ENCODE assay signal across 1 cellular context in the genomic region with DNA sequence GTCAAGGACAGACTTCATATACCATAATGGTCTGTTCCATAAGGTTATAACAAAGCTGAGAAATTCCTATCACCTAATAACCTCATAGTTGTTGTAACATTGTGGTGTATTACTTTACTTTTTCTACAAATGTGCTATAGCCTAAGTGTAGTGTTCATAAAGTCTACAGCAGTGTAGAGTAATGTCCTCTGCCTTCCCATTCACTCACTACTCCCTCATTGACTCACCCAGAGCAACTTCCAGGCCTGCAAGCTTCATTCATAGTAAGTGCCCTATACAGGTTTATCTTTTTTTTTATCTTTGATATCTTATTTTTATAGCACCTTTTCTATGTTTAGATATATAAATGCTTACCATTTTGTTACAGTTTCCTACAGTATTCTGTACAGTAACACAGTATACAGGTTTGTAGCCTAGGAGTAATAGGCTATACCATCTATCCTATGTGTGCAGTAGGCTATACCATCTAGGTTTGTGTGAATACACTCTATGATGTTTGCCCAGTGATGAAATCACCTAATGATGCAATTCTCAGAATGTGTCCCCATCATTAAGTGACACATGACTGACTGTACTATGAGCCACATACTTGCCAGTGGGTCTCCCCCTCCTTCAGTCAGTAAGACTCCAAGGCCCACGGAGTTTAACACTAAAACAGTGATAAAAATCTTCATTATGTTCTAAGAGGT.
A peak's percentile ranks its signal among the peaks of the same experiment; 100 is the strongest.
TF ChIP-seq lines count a peak whose summit lies in the region.

No MANE protein-coding gene starts in this region.

TF ChIP-seq in K562, 482 proteins besides CTCF, POLR2A, EP300 and RAD21 (continued from another document and continues in another):
- TF ChIP-seq EP400 (IDR thresholded peaks at IDR 0.05), result peak; percentile 41
- peak; percentile 72 to 75; a peak in 3 of 4 replicates for TF ChIP-seq TRIM24 (IDR thresholded peaks at IDR 0.05)
- TF ChIP-seq JUN (IDR thresholded peaks at IDR 0.05; ENCODE audit: borderline replicate concordance, low read depth, low read length), result peak; percentile 71; the same call in 1 of the 2 replicates
- no peak for TF ChIP-seq JUN (CRISPR knock-in tag; IDR thresholded peaks at IDR 0.05; ENCODE audit: borderline replicate concordance)
- no peak for TF ChIP-seq CHD2 (IDR thresholded peaks at IDR 0.05; ENCODE audit: low read depth, low read length)
- TF ChIP-seq, protein P1, sequence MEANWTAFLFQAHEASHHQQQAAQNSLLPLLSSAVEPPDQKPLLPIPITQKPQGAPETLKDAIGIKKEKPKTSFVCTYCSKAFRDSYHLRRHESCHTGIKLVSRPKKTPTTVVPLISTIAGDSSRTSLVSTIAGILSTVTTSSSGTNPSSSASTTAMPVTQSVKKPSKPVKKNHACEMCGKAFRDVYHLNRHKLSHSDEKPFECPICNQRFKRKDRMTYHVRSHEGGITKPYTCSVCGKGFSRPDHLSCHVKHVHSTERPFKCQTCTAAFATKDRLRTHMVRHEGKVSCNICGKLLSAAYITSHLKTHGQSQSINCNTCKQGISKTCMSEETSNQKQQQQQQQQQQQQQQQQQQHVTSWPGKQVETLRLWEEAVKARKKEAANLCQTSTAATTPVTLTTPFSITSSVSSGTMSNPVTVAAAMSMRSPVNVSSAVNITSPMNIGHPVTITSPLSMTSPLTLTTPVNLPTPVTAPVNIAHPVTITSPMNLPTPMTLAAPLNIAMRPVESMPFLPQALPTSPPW (CRISPR knock-in tag; IDR thresholded peaks at IDR 0.05), result 0 out of 2 replicates have a peak, but pooled peaks have one; percentile 11
- no peak for TF ChIP-seq IFI16 (CRISPR knock-in tag; IDR thresholded peaks at IDR 0.05)
- no peak for TF ChIP-seq ZNF644 (tag; IDR thresholded peaks at IDR 0.05; ENCODE audit: low read depth)
- no peak for TF ChIP-seq ZNF124 (CRISPR knock-in tag; IDR thresholded peaks at IDR 0.05)
- peak; percentile 79 for TF ChIP-seq ATF7 (IDR thresholded peaks at IDR 0.05)
- TF ChIP-seq XRCC4 (IDR thresholded peaks at IDR 0.05; ENCODE audit: extremely low read depth, insufficient read depth, insufficient read length), result no peak
- TF ChIP-seq CREM (IDR thresholded peaks at IDR 0.05; ENCODE audit: low read depth), result peak; percentile 67
- no peak for TF ChIP-seq EWSR1 (IDR thresholded peaks at IDR 0.05; ENCODE audit: borderline replicate concordance, low read depth, partially characterized antibody)
- no peak for TF ChIP-seq ZNF282 (CRISPR knock-in tag; IDR thresholded peaks at IDR 0.05)
- TF ChIP-seq, protein P2, sequence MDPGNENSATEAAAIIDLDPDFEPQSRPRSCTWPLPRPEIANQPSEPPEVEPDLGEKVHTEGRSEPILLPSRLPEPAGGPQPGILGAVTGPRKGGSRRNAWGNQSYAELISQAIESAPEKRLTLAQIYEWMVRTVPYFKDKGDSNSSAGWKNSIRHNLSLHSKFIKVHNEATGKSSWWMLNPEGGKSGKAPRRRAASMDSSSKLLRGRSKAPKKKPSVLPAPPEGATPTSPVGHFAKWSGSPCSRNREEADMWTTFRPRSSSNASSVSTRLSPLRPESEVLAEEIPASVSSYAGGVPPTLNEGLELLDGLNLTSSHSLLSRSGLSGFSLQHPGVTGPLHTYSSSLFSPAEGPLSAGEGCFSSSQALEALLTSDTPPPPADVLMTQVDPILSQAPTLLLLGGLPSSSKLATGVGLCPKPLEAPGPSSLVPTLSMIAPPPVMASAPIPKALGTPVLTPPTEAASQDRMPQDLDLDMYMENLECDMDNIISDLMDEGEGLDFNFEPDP (CRISPR knock-in tag; IDR thresholded peaks at IDR 0.05), result no peak
- TF ChIP-seq ZNF584 (CRISPR knock-in tag; IDR thresholded peaks at IDR 0.05; ENCODE audit: low read depth), result 0 out of 2 replicates have a peak, but pooled peaks have one; percentile 29
- TF ChIP-seq PHF8 (IDR thresholded peaks at IDR 0.05; ENCODE audit: borderline replicate concordance, low read length), result no peak
- peak; percentile 49 for TF ChIP-seq MEIS2 (IDR thresholded peaks at IDR 0.05; ENCODE audit: partially characterized antibody)
- TF ChIP-seq, protein P3, sequence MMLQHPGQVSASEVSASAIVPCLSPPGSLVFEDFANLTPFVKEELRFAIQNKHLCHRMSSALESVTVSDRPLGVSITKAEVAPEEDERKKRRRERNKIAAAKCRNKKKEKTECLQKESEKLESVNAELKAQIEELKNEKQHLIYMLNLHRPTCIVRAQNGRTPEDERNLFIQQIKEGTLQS (IDR thresholded peaks at IDR 0.05), result peak; percentile 98
- TF ChIP-seq, protein P3 (CRISPR knock-in tag; conservative IDR thresholded peaks at IDR 0.05), result 0 out of 2 replicates have a peak, but pooled peaks have one; percentile 25
- TF ChIP-seq FOXK2 (conservative IDR thresholded peaks at IDR 0.05 in 1 of 2, IDR thresholded peaks at IDR 0.05 in 1 of 2; ENCODE audit: low read depth in 2 of 2), result no peak; a peak in 1 of 4 replicates
- TF ChIP-seq HCFC1 (IDR thresholded peaks at IDR 0.05; ENCODE audit: low read depth, low read length), result no peak
- no peak for TF ChIP-seq ZC3H11A (IDR thresholded peaks at IDR 0.05; ENCODE audit: low read depth, low read length)
- no peak for TF ChIP-seq ZNF174 (CRISPR knock-in tag; IDR thresholded peaks at IDR 0.05)
- TF ChIP-seq, protein P4, sequence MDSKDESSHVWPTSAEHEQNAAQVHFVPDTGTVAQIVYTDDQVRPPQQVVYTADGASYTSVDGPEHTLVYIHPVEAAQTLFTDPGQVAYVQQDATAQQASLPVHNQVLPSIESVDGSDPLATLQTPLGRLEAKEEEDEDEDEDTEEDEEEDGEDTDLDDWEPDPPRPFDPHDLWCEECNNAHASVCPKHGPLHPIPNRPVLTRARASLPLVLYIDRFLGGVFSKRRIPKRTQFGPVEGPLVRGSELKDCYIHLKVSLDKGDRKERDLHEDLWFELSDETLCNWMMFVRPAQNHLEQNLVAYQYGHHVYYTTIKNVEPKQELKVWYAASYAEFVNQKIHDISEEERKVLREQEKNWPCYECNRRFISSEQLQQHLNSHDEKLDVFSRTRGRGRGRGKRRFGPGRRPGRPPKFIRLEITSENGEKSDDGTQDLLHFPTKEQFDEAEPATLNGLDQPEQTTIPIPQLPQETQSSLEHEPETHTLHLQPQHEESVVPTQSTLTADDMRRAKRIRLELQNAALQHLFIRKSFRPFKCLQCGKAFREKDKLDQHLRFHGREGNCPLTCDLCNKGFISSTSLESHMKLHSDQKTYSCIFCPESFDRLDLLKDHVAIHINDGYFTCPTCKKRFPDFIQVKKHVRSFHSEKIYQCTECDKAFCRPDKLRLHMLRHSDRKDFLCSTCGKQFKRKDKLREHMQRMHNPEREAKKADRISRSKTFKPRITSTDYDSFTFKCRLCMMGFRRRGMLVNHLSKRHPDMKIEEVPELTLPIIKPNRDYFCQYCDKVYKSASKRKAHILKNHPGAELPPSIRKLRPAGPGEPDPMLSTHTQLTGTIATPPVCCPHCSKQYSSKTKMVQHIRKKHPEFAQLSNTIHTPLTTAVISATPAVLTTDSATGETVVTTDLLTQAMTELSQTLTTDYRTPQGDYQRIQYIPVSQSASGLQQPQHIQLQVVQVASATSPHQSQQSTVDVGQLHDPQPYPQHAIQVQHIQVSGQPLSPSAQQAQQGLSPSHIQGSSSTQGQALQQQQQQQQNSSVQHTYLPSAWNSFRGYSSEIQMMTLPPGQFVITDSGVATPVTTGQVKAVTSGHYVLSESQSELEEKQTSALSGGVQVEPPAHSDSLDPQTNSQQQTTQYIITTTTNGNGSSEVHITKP (IDR thresholded peaks at IDR 0.05; ENCODE audit: partially characterized antibody), result peak; percentile 94
- TF ChIP-seq, protein P5, sequence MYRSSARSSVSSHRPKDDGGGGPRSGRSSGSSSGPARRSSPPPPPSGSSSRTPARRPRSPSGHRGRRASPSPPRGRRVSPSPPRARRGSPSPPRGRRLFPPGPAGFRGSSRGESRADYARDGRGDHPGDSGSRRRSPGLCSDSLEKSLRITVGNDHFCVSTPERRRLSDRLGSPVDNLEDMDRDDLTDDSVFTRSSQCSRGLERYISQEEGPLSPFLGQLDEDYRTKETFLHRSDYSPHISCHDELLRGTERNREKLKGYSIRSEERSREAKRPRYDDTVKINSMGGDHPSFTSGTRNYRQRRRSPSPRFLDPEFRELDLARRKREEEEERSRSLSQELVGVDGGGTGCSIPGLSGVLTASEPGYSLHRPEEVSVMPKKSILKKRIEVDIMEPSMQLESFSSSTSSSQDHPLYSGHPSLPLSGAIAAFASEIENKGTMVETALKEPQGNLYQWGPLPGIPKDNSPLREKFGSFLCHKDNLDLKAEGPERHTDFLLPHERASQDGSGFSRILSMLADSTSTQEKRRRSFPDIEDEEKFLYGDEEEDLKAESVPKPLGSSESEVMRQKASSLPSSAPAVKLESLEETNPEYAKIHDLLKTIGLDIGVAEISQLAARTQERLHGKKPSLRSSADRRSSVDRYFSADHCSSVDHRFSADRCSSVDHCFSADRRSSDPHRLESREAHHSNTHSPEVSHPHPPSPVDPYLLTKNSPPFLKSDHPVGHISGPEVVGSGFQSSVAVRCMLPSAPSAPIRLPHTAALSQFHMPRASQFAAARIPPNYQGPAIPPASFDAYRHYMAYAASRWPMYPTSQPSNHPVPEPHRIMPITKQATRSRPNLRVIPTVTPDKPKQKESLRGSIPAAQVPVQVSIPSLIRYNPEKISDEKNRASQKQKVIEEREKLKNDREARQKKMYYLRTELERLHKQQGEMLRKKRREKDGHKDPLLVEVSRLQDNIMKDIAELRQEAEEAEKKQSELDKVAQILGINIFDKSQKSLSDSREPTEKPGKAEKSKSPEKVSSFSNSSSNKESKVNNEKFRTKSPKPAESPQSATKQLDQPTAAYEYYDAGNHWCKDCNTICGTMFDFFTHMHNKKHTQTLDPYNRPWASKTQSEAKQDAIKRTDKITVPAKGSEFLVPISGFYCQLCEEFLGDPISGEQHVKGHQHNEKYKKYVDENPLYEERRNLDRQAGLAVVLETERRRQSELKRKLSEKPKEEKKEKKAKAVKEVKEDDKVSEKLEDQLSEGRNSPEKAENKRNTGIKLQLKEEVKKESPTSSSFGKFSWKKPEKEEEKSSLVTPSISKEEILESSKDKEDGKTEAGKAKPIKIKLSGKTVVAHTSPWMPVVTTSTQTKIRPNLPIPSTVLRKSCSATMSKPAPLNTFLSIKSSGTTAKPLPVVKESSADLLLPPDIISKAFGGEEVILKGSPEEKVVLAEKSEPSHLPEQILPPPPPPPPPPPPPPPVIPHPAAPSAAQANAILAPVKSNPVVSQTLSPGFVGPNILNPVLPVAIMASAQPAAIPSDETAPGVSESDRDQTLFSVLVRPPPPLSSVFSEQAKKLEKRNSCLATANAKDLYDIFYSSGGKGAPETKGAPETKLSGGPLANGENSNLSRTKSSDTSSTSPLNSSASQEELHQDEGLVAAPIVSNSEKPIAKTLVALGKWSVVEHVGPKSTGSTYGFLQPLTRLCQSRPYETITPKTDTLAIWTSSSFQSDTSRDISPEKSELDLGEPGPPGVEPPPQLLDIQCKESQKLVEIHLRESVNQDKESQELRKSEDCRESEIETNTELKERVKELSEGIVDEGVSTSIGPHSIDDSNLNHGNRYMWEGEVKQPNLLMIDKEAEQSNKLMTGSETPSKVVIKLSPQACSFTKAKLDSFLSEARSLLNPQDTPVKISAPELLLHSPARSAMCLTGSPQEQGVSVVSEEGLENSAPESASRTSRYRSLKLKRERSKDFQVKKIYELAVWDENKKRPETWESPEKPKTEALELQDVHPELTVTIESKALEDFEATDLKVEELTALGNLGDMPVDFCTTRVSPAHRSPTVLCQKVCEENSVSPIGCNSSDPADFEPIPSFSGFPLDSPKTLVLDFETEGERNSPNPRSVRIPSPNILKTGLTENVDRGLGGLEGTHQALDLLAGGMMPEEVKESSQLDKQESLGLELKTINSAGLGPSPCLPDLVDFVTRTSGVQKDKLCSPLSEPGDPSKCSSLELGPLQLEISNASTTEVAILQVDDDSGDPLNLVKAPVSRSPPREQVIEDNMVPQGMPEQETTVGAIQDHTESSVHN (IDR thresholded peaks at IDR 0.05; ENCODE audit: borderline replicate concordance in 1 of 2, low read depth in 1 of 2), result 0 out of 4 replicates have a peak, but pooled peaks of 1 of the 2 experiments have one; percentile 40
- TF ChIP-seq, protein P6, sequence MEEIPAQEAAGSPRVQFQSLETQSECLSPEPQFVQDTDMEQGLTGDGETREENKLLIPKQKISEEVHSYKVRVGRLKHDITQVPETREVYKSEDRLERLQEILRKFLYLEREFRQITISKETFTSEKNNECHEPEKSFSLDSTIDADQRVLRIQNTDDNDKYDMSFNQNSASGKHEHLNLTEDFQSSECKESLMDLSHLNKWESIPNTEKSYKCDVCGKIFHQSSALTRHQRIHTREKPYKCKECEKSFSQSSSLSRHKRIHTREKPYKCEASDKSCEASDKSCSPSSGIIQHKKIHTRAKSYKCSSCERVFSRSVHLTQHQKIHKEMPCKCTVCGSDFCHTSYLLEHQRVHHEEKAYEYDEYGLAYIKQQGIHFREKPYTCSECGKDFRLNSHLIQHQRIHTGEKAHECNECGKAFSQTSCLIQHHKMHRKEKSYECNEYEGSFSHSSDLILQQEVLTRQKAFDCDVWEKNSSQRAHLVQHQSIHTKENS (CRISPR knock-in tag; IDR thresholded peaks at IDR 0.05), result no peak
- no peak for TF ChIP-seq HEY1 (CRISPR knock-in tag; IDR thresholded peaks at IDR 0.05; ENCODE audit: borderline replicate concordance)
- no peak for TF ChIP-seq ARHGAP35 (IDR thresholded peaks at IDR 0.05; ENCODE audit: partially characterized antibody)
- TF ChIP-seq, protein P7, sequence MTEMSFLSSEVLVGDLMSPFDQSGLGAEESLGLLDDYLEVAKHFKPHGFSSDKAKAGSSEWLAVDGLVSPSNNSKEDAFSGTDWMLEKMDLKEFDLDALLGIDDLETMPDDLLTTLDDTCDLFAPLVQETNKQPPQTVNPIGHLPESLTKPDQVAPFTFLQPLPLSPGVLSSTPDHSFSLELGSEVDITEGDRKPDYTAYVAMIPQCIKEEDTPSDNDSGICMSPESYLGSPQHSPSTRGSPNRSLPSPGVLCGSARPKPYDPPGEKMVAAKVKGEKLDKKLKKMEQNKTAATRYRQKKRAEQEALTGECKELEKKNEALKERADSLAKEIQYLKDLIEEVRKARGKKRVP (CRISPR knock-in tag; IDR thresholded peaks at IDR 0.05), result peak; percentile 70
- TF ChIP-seq, protein P8, sequence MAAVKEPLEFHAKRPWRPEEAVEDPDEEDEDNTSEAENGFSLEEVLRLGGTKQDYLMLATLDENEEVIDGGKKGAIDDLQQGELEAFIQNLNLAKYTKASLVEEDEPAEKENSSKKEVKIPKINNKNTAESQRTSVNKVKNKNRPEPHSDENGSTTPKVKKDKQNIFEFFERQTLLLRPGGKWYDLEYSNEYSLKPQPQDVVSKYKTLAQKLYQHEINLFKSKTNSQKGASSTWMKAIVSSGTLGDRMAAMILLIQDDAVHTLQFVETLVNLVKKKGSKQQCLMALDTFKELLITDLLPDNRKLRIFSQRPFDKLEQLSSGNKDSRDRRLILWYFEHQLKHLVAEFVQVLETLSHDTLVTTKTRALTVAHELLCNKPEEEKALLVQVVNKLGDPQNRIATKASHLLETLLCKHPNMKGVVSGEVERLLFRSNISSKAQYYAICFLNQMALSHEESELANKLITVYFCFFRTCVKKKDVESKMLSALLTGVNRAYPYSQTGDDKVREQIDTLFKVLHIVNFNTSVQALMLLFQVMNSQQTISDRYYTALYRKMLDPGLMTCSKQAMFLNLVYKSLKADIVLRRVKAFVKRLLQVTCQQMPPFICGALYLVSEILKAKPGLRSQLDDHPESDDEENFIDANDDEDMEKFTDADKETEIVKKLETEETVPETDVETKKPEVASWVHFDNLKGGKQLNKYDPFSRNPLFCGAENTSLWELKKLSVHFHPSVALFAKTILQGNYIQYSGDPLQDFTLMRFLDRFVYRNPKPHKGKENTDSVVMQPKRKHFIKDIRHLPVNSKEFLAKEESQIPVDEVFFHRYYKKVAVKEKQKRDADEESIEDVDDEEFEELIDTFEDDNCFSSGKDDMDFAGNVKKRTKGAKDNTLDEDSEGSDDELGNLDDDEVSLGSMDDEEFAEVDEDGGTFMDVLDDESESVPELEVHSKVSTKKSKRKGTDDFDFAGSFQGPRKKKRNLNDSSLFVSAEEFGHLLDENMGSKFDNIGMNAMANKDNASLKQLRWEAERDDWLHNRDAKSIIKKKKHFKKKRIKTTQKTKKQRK (IDR thresholded peaks at IDR 0.05; ENCODE audit: borderline replicate concordance, low read depth, low read length), result no peak
- TF ChIP-seq CEBPB (tag; IDR thresholded peaks at IDR 0.05), result peak; percentile 94
